Comparison of ENCODE assay signal across 9 cellular contexts in genomic region chr6:32885698-32886286, GRCh38. TPM values are rescaled to one million over a fixed set of nuclear protein-coding genes. Genes with fewer than 3 reads are reported as not detected.
DNase-seq lines count a peak whose midpoint lies in the region; ATAC-seq and TF ChIP-seq lines count a peak whose summit lies in the region.
"Had no signal": no experiment of that assay in that cellular context is flagged by ENCODE, and none has a peak within 500 bp of the region (broad histone marks: within the 10 kb centered on the region; RNA-seq: fewer than 3 reads in every experiment).

No MANE protein-coding gene starts in this region.

- DNase-seq in DND-41: no peak
- peak; percentile 70 for DNase-seq in LNCaP clone FGC (ENCODE audit: low read depth)
- DNase-seq in OCI-M2 (lab: John Stamatoyannopoulos, UW; ENCODE audit: unreplicated experiment): peak; percentile 24
- DNase-seq in midbrain (lab: John Stamatoyannopoulos, UW): peak; percentile 81
- no peak for DNase-seq in activated T-helper 2 cell treated with anti-CD3 and anti-CD28 coated beads, Interferon-gamma antibody, Interleukin-2, Interleukin-4, amounts not matched to agents 10 μg/mL and 5 μg/mL and 100 μg/mL, durations not matched to agents 14 hours and 24 hours and 36 hours (ENCODE audit: low spot score)
- DNase-seq in activated CD4-positive, alpha-beta T cell treated with anti-CD3 and anti-CD28 coated beads, Interleukin-2, amount 10 ng/mL, durations not matched to agents 24 days and 14 days: no peak

- H3K9ac ChIP-seq in DND-41 (ENCODE audit: low read depth, low read length) (no peak overlapping the region), duodenal mucosa (ENCODE audit: low read depth in 1 of 2, low read length in 2 of 2) (peak overlapping the region; percentile 21 to 30)

- H3K4me3 Mint-ChIP-seq in activated T-helper 2 cell treated with anti-CD3 and anti-CD28 coated beads, Interferon-gamma antibody, Interleukin-2, Interleukin-4, amounts not matched to agents 10 μg/mL and 5 μg/mL and 100 μg/mL, durations not matched to agents 14 hours and 24 hours and 36 hours (ENCODE audit: low read depth): no peak overlapping the region
- no peak overlapping the region for H3K4me3 Mint-ChIP-seq in activated CD4-positive, alpha-beta T cell treated with anti-CD3 and anti-CD28 coated beads, Interleukin-2, amount 10 ng/mL, durations not matched to agents 24 days and 14 days
- H3K4me3 Mint-ChIP-seq: T-helper 1 cell treated with Interleukin-12 subunit alpha and Interleukin-12 subunit beta and Interleukin-4 antibody, amounts not matched to agents 30 μg/mL and 1 μg/mL, for 36 hours had no signal

- H3K36me3 ChIP-seq in DND-41 (ENCODE audit: insufficient read depth, low read length) (no peaks in the 10 kb centered on the region), duodenal mucosa (ENCODE audit: control insufficient read depth in 1 of 2, insufficient read depth in 2 of 2, low read length in 2 of 2) (no peaks in the 10 kb centered on the region)

- no peak overlapping the region for H3K27ac Mint-ChIP-seq in activated T-helper 2 cell treated with anti-CD3 and anti-CD28 coated beads, Interferon-gamma antibody, Interleukin-2, Interleukin-4, amounts not matched to agents 10 μg/mL and 5 μg/mL and 100 μg/mL, durations not matched to agents 14 hours and 24 hours and 36 hours
- no peak overlapping the region for H3K27ac Mint-ChIP-seq in activated CD4-positive, alpha-beta T cell treated with anti-CD3 and anti-CD28 coated beads, Interleukin-2, amount 10 ng/mL, durations not matched to agents 24 days and 14 days
- H3K27ac Mint-ChIP-seq: T-helper 1 cell treated with Interleukin-12 subunit alpha and Interleukin-12 subunit beta and Interleukin-4 antibody, amounts not matched to agents 30 μg/mL and 1 μg/mL, for 36 hours had no signal

- H3K4me3 ChIP-seq in DND-41 (ENCODE audit: low read depth in 1 of 2, low read length in 2 of 2) (no peak overlapping the region), LNCaP clone FGC (ENCODE audit: low read depth, low read length) (no peak overlapping the region), duodenal mucosa (ENCODE audit: low read depth in 1 of 2, low read length in 2 of 2) (no peak overlapping the region)

- H3K27me3 Mint-ChIP-seq in activated T-helper 2 cell treated with anti-CD3 and anti-CD28 coated beads, Interferon-gamma antibody, Interleukin-2, Interleukin-4, amounts not matched to agents 10 μg/mL and 5 μg/mL and 100 μg/mL, durations not matched to agents 14 hours and 24 hours and 36 hours (ENCODE audit: low read depth): no peaks in the 10 kb centered on the region
- peaks cover 5% of the 10 kb centered on the region for H3K27me3 Mint-ChIP-seq in activated CD4-positive, alpha-beta T cell treated with anti-CD3 and anti-CD28 coated beads, Interleukin-2, amount 10 ng/mL, durations not matched to agents 24 days and 14 days

- H3K79me2 ChIP-seq in DND-41 (ENCODE audit: insufficient read depth, low read length): no peaks in the 10 kb centered on the region

- no peaks in the 10 kb centered on the region for H4K20me1 ChIP-seq in DND-41 (ENCODE audit: insufficient read depth, low read length)

- H3K4me1 Mint-ChIP-seq in activated T-helper 2 cell treated with anti-CD3 and anti-CD28 coated beads, Interferon-gamma antibody, Interleukin-2, Interleukin-4, amounts not matched to agents 10 μg/mL and 5 μg/mL and 100 μg/mL, durations not matched to agents 14 hours and 24 hours and 36 hours (ENCODE audit: low read depth): peaks cover 8% of the 10 kb centered on the region
- peaks cover 6% of the 10 kb centered on the region for H3K4me1 Mint-ChIP-seq in activated CD4-positive, alpha-beta T cell treated with anti-CD3 and anti-CD28 coated beads, Interleukin-2, amount 10 ng/mL, durations not matched to agents 24 days and 14 days

- H3K4me1 ChIP-seq in DND-41 (ENCODE audit: insufficient read depth, low read length) (no peaks in the 10 kb centered on the region), duodenal mucosa (ENCODE audit: control insufficient read depth in 1 of 2, insufficient read depth in 2 of 2, low read length in 2 of 2) (no peaks in the 10 kb centered on the region)

- no peak overlapping the region for H3K4me2 ChIP-seq in DND-41 (ENCODE audit: insufficient read depth, low read length)

- H3K27ac ChIP-seq in DND-41 (ENCODE audit: low read length): no peak overlapping the region
- H3K27ac ChIP-seq in duodenal mucosa (ENCODE audit: low read depth, low read length): no peak overlapping the region

- H3K9me3 ChIP-seq in DND-41 (ENCODE audit: insufficient read depth, low read length, severe bottlenecking): no peaks in the 10 kb centered on the region
- no peaks in the 10 kb centered on the region for H3K9me3 ChIP-seq in duodenal mucosa (ENCODE audit: control insufficient read depth in 1 of 2, low read length in 2 of 2)

- ATAC-seq in DND-41 (ENCODE audit: insufficient read depth, low read depth): peak; percentile 73; the same call in 2 of the 3 replicates
- ATAC-seq in GM21717 (IDR thresholded peaks at IDR 0.05; ENCODE audit: unreplicated experiment): no peak

- no peaks in the 10 kb centered on the region for H3K9me3 Mint-ChIP-seq in activated T-helper 2 cell treated with anti-CD3 and anti-CD28 coated beads, Interferon-gamma antibody, Interleukin-2, Interleukin-4, amounts not matched to agents 10 μg/mL and 5 μg/mL and 100 μg/mL, durations not matched to agents 14 hours and 24 hours and 36 hours
- H3K9me3 Mint-ChIP-seq in activated CD4-positive, alpha-beta T cell treated with anti-CD3 and anti-CD28 coated beads, Interleukin-2, amount 10 ng/mL, durations not matched to agents 24 days and 14 days: no peaks in the 10 kb centered on the region
- H3K9me3 Mint-ChIP-seq: T-helper 1 cell treated with Interleukin-12 subunit alpha and Interleukin-12 subunit beta and Interleukin-4 antibody, amounts not matched to agents 30 μg/mL and 1 μg/mL, for 36 hours had no signal

- intact Hi-C loops in activated T-helper 2 cell treated with anti-CD3 and anti-CD28 coated beads, Interferon-gamma antibody, Interleukin-2, Interleukin-4, amounts not matched to agents 10 μg/mL and 5 μg/mL and 100 μg/mL, durations not matched to agents 14 hours and 24 hours and 36 hours (cut with micrococcal nuclease): loop anchor here (1.0 kb wide), 1 partner anchor 99 kb away; no protein-coding TSS in a partner anchor
- intact Hi-C loops in activated CD4-positive, alpha-beta T cell treated with anti-CD3 and anti-CD28 coated beads, Interleukin-2, amount 10 ng/mL, durations not matched to agents 24 days and 14 days (cut with micrococcal nuclease): loop anchor here (1.0 to 5.0 kb wide), 4 partner anchors 47 to 192 kb away; partner anchors contain the start of genes HLA-DMA and HLA-DPB1

- H2AFZ ChIP-seq in DND-41 (ENCODE audit: low read depth, low read length): no peak overlapping the region

- H3K27me3 ChIP-seq in DND-41 (ENCODE audit: insufficient read depth, low read length, poor library complexity) (peaks cover 22% of the 10 kb centered on the region), duodenal mucosa (ENCODE audit: control insufficient read depth in 1 of 2, insufficient read depth in 2 of 2, low read length in 2 of 2) (no peaks in the 10 kb centered on the region)

- TF ChIP-seq CTCF in DND-41 (IDR thresholded peaks at IDR 0.05; ENCODE audit: borderline replicate concordance, extremely low read depth, low read length, poor library complexity, severe bottlenecking): peak; percentile 71
- TF ChIP-seq CTCF in LNCaP clone FGC (IDR thresholded peaks at IDR 0.05; ENCODE audit: control insufficient read depth, extremely low read depth, insufficient read depth): peak; percentile 59

- peaks cover 9% of the 10 kb centered on the region for H3K36me3 Mint-ChIP-seq in activated T-helper 2 cell treated with anti-CD3 and anti-CD28 coated beads, Interferon-gamma antibody, Interleukin-2, Interleukin-4, amounts not matched to agents 10 μg/mL and 5 μg/mL and 100 μg/mL, durations not matched to agents 14 hours and 24 hours and 36 hours (ENCODE audit: low read depth)
- H3K36me3 Mint-ChIP-seq in activated CD4-positive, alpha-beta T cell treated with anti-CD3 and anti-CD28 coated beads, Interleukin-2, amount 10 ng/mL, durations not matched to agents 24 days and 14 days (ENCODE audit: low read depth): peaks cover 1% of the 10 kb centered on the region

RNA-seq across cellular contexts. Expression of gene PSMB9, which starts 31.8 kb away (rescaled TPM):
- 262 and 265 TPM in 2 replicates for total RNA-seq in activated T-helper 2 cell treated with anti-CD3 and anti-CD28 coated beads, Interferon-gamma antibody, Interleukin-2, Interleukin-4, amounts not matched to agents 10 μg/mL and 5 μg/mL and 100 μg/mL, durations not matched to agents 14 hours and 24 hours and 36 hours
- 249 and 257 TPM in 2 replicates for total RNA-seq in activated CD4-positive, alpha-beta T cell treated with anti-CD3 and anti-CD28 coated beads, Interleukin-2, amount 10 ng/mL, durations not matched to agents 24 days and 14 days

RNA-seq across cellular contexts. Expression of gene TAP1, which starts 32.3 kb away (rescaled TPM):
- total RNA-seq in activated T-helper 2 cell treated with anti-CD3 and anti-CD28 coated beads, Interferon-gamma antibody, Interleukin-2, Interleukin-4, amounts not matched to agents 10 μg/mL and 5 μg/mL and 100 μg/mL, durations not matched to agents 14 hours and 24 hours and 36 hours: 276 and 278 TPM in 2 replicates
- total RNA-seq in activated CD4-positive, alpha-beta T cell treated with anti-CD3 and anti-CD28 coated beads, Interleukin-2, amount 10 ng/mL, durations not matched to agents 24 days and 14 days: 275 and 283 TPM in 2 replicates

RNA-seq across cellular contexts. Expression of gene PSMB8, which starts 41.9 kb away (rescaled TPM):
- total RNA-seq in activated T-helper 2 cell treated with anti-CD3 and anti-CD28 coated beads, Interferon-gamma antibody, Interleukin-2, Interleukin-4, amounts not matched to agents 10 μg/mL and 5 μg/mL and 100 μg/mL, durations not matched to agents 14 hours and 24 hours and 36 hours: 352 and 368 TPM in 2 replicates
- total RNA-seq in activated CD4-positive, alpha-beta T cell treated with anti-CD3 and anti-CD28 coated beads, Interleukin-2, amount 10 ng/mL, durations not matched to agents 24 days and 14 days: 342 and 353 TPM in 2 replicates

RNA-seq across cellular contexts. Expression of gene TAP2, which starts 47.3 kb away (rescaled TPM):
- 142 and 162 TPM in 2 replicates for total RNA-seq in activated T-helper 2 cell treated with anti-CD3 and anti-CD28 coated beads, Interferon-gamma antibody, Interleukin-2, Interleukin-4, amounts not matched to agents 10 μg/mL and 5 μg/mL and 100 μg/mL, durations not matched to agents 14 hours and 24 hours and 36 hours
- 152 and 163 TPM in 2 replicates for total RNA-seq in activated CD4-positive, alpha-beta T cell treated with anti-CD3 and anti-CD28 coated beads, Interleukin-2, amount 10 ng/mL, durations not matched to agents 24 days and 14 days

RNA-seq across cellular contexts. Expression of gene HLA-DMB, which starts 55.0 kb away (rescaled TPM):
- total RNA-seq in activated T-helper 2 cell treated with anti-CD3 and anti-CD28 coated beads, Interferon-gamma antibody, Interleukin-2, Interleukin-4, amounts not matched to agents 10 μg/mL and 5 μg/mL and 100 μg/mL, durations not matched to agents 14 hours and 24 hours and 36 hours: 1.3 and 1.4 TPM in 2 replicates
- total RNA-seq in activated CD4-positive, alpha-beta T cell treated with anti-CD3 and anti-CD28 coated beads, Interleukin-2, amount 10 ng/mL, durations not matched to agents 24 days and 14 days: 0.75 and 0.80 TPM in 2 replicates

Comparison
In these comparisons a context has a peak if more than half of its experiments do, and no peak if none do; other contexts are left out.
1. DNase-seq: peak in LNCaP clone FGC (single experiment), OCI-M2 (single experiment) and midbrain (single experiment); none in DND-41 (single experiment), activated T-helper 2 cell treated with anti-CD3 and anti-CD28 coated beads, Interferon-gamma antibody, Interleukin-2, Interleukin-4, amounts not matched to agents 10 μg/mL and 5 μg/mL and 100 μg/mL, durations not matched to agents 14 hours and 24 hours and 36 hours (single experiment) and activated CD4-positive, alpha-beta T cell treated with anti-CD3 and anti-CD28 coated beads, Interleukin-2, amount 10 ng/mL, durations not matched to agents 24 days and 14 days (single experiment).